In the genomic region with DNA sequence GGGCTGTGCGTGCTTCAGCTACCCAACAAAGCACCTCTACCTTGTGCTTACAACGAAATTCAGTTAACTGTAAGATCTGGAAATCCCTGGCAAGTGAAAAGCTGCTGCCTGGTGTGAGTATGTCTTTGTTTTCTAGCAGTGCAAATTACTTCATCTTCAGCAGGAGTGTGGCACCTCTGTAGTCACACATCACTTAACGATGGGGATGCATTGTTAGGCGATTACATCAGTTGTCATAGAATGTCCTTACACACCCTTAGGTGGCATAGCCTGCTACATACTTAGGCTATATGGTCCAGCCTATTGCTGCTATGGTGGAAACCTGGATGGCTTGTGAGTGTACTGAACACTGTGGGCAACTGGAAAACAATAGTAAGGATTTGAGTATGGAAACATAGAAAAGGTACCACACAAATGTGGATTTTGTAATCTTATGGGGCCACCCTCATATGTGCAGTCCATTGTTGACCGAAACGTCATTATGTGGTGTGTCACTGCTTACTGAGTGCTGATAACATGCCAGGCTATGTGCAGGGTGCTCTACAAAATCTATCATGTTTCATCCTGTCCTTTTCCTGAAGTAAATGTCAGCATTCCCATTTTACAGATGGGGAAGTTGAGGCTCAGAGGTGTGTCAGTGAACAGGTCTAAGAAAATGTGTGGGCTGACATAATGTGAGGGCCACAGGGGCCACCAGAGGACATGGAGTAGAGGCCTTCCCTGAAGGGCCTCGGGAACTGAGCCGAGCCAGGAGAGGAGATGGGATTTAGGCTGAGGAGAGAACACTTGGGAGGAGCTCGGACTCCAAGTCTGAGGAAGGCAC, we compare ENCODE assay signal across 18 cellular contexts.
"Had no signal": no experiment of that assay in that cellular context is flagged by ENCODE, and none has a peak within 500 bp of the region (broad histone marks: within the 10 kb centered on the region; RNA-seq: fewer than 3 reads in every experiment).

No MANE protein-coding gene starts in this region.

- H3K4me3 Mint-ChIP-seq: mesothelial cell of epicardium, natural killer cell, neural crest cell had no signal

- H3K9me3 ChIP-seq: esophagus squamous epithelium, right atrium auricular region, suprapubic skin, tibial artery had no signal

- H3K27ac ChIP-seq: epithelial cell of prostate, esophagus squamous epithelium, hepatocyte, right atrium auricular region, suprapubic skin, tibial artery had no signal

- H3K79me2 ChIP-seq: hepatocyte had no signal

- H3K27ac Mint-ChIP-seq: mesothelial cell of epicardium, natural killer cell had no signal

- ATAC-seq: left lobe of liver; natural killer cell; stimulated activated naive CD8-positive, alpha-beta T cell treated with anti-CD3 and anti-CD28 coated beads, Interleukin-15, Interleukin-2, amounts not matched to agents 100 U/mL and 50 U/mL, for 24 hours had no signal

- H2AFZ ChIP-seq: hepatocyte had no signal

- H3K36me3 Mint-ChIP-seq: natural killer cell had no signal

- FAIRE-seq: endometrium, kidney, small intestine had no signal

- H3K4me3 ChIP-seq: esophagus squamous epithelium, hepatocyte, right atrium auricular region, suprapubic skin, tibial artery had no signal

- H3K27me3 ChIP-seq: esophagus squamous epithelium, hepatocyte, right atrium auricular region, suprapubic skin, tibial artery had no signal

- H3K9me3 Mint-ChIP-seq: mesothelial cell of epicardium, natural killer cell, neural crest cell had no signal

- H3K36me3 ChIP-seq: right atrium auricular region, tibial artery had no signal

- DNase-seq: effector memory CD4-positive, alpha-beta T cell; esophagus squamous epithelium; foreskin fibroblast; kidney; natural killer cell; posterior cingulate gyrus; small intestine; stimulated activated CD4-positive, alpha-beta T cell treated with anti-CD3 and anti-CD28 coated beads, Interleukin-2, amount 100 ng/mL, for 48 hours; stimulated activated naive CD8-positive, alpha-beta T cell treated with anti-CD3 and anti-CD28 coated beads, Interleukin-15, Interleukin-2, amounts not matched to agents 100 U/mL and 50 U/mL, for 24 hours; tibial artery had no signal

- H3K4me2 ChIP-seq: hepatocyte had no signal
